ENCODE assay signal across 8 cellular contexts in genomic region chr3:196967412-196968232, GRCh38. TPM values are rescaled to one million over a fixed set of nuclear protein-coding genes. Genes with fewer than 3 reads are reported as not detected.
A peak's percentile ranks its signal among the peaks of the same experiment; 100 is the strongest.
DNase-seq lines count a peak whose midpoint lies in the region; ATAC-seq and TF ChIP-seq lines count a peak whose summit lies in the region.

No MANE protein-coding gene starts in this region.

- no peak overlapping the region for H3K27ac ChIP-seq in GM23248
- no peak overlapping the region for H3K27ac ChIP-seq in iPS DF 6.9 (ENCODE audit: low read length)
- no peak overlapping the region for H3K27ac ChIP-seq in spleen

- no peak for TF ChIP-seq CTCF in activated B cell treated with CpG ODN at 0.5 μM for 24 hours (IDR thresholded peaks at IDR 0.05)
- TF ChIP-seq CTCF in spleen (IDR thresholded peaks at IDR 0.05 in 8 of 11, conservative IDR thresholded peaks at IDR 0.05 in 3 of 11), result no peak

- H3K9ac ChIP-seq in GM23248, result peak overlapping the region; percentile 74

- in situ Hi-C loops in GM23248 (cut with MboI), result no loop called here

- no peaks in the 10 kb centered on the region for H3F3A ChIP-seq in GM23248 (ENCODE audit: insufficient read depth)

- H3K9me3 Mint-ChIP-seq in activated B cell treated with CpG ODN at 0.5 μM for 24 hours, result no peaks in the 10 kb centered on the region

- POLR2A ChIA-PET in activated B cell treated with CpG ODN at 0.5 μM for 24 hours (lab: Charles Lee), result interaction anchor here (0.6 to 3.2 kb wide), 3 partner anchors 25 to 336 kb away, joined by 3 to 14 read pairs (median 4); partner anchors contain the start of gene NCBP2

- H3K36me3 Mint-ChIP-seq in activated B cell treated with CpG ODN at 0.5 μM for 24 hours (ENCODE audit: low read depth), result no peaks in the 10 kb centered on the region

- no peaks in the 10 kb centered on the region for H3K9me2 ChIP-seq in GM23248 (ENCODE audit: insufficient read depth)

- no peaks in the 10 kb centered on the region for H3K79me2 ChIP-seq in GM23248 (ENCODE audit: insufficient read depth)

- H3K27me3 Mint-ChIP-seq in activated B cell treated with CpG ODN at 0.5 μM for 24 hours, result no peaks in the 10 kb centered on the region

- H3K4me3 Mint-ChIP-seq in activated B cell treated with CpG ODN at 0.5 μM for 24 hours, result peak overlapping the region; percentile 79

- ATAC-seq in activated B cell treated with CpG ODN at 0.5 μM for 24 hours (ENCODE audit: low read depth), result no peak
- no peak for ATAC-seq in HG02840 (IDR thresholded peaks at IDR 0.05; ENCODE audit: low FRiP score, unreplicated experiment)

- H3K27me3 ChIP-seq in GM23248 (replicated peaks; ENCODE audit: insufficient read depth) (no peaks in the 10 kb centered on the region), iPS DF 6.9 (ENCODE audit: control insufficient read depth, insufficient read depth, low read length) (peaks cover 63% of the 10 kb centered on the region), spleen (replicated peaks in 1 of 7) (peaks cover 0 to 7% (median 0%) of the 10 kb centered on the region in 7 donors)

- no peak overlapping the region for H3K27ac Mint-ChIP-seq in activated B cell treated with CpG ODN at 0.5 μM for 24 hours

- peak overlapping the region; percentile 94 for H3K4me2 ChIP-seq in GM23248 (ENCODE audit: unreplicated experiment)

- no peaks in the 10 kb centered on the region for H4K20me1 ChIP-seq in GM23248 (ENCODE audit: insufficient read depth)

- peak overlapping the region; percentile 96 for H2AFZ ChIP-seq in GM23248

- no peaks in the 10 kb centered on the region for H3K36me3 ChIP-seq in GM23248 (ENCODE audit: low read depth)
- H3K36me3 ChIP-seq in iPS DF 6.9 (ENCODE audit: control insufficient read depth, insufficient read depth, low read length), result no peaks in the 10 kb centered on the region; the same call in 1 of the 2 replicates
- H3K36me3 ChIP-seq in spleen, result no peaks in the 10 kb centered on the region

- H3K9me3 ChIP-seq in GM23248 (ENCODE audit: low read depth) (no peaks in the 10 kb centered on the region), iPS DF 6.9 (ENCODE audit: control insufficient read depth, insufficient read depth, low read length) (no peaks in the 10 kb centered on the region), spleen (no peaks in the 10 kb centered on the region)

- TF ChIP-seq POLR2A in spleen (IDR thresholded peaks at IDR 0.05), result no peak

- intact Hi-C loops in activated B cell treated with CpG ODN at 0.5 μM for 24 hours (cut with micrococcal nuclease), result loop anchor here (1.0 to 10.0 kb wide), 6 partner anchors 25 to 715 kb away; partner anchors contain the start of genes CEP19, NCBP2 and PIGX
- intact Hi-C loops in spleen (cut with DNase I; ENCODE audit: low total_unique reads), result loop anchor here (10.0 kb wide), 1 partner anchor 123 kb away; no protein-coding TSS in a partner anchor

- H3K4me3 ChIP-seq in GM23248 (peak overlapping the region; percentile 90), iPS DF 6.9 (ENCODE audit: low read length) (peak overlapping the region; percentile 65; the same call in 1 of the 2 replicates), spleen (peak overlapping the region; percentile 65 to 97 (median 86))

- CTCF ChIA-PET in activated B cell treated with CpG ODN at 0.5 μM for 24 hours (lab: Charles Lee), result interaction anchor here (5.4 kb wide), 1 partner anchor 131 kb away, joined by 65 read pairs; no protein-coding TSS in a partner anchor

- DNase-seq in GM23248 (no peak), activated B cell treated with CpG ODN at 0.5 μM for 24 hours (no peak), iPS DF 6.9 (ENCODE audit: low read depth, low spot score) (no peak), spleen (peak; percentile 71), NCI-H1048 (lab: John Stamatoyannopoulos, UW) (no peak), ureter (ENCODE audit: low spot score) (no peak)
- DNase-seq in activated effector memory CD4-positive, alpha-beta T cell treated with anti-CD3 and anti-CD28 coated beads, Interleukin-2, amount 50 U/mL, for 16 hours, result no peak

- H3K4me1 Mint-ChIP-seq in activated B cell treated with CpG ODN at 0.5 μM for 24 hours, result peaks cover 40% of the 10 kb centered on the region

- H3K4me1 ChIP-seq in GM23248 (ENCODE audit: insufficient read depth) (no peaks in the 10 kb centered on the region), iPS DF 6.9 (ENCODE audit: control insufficient read depth, insufficient read depth, low read length) (0 out of 2 replicates have a peak, but pooled peaks cover 1% of the 10 kb centered on the region), spleen (peaks cover 0 to 26% (median 17%) of the 10 kb centered on the region in 6 donors)

- 82% methylated on average over 35 of the region's 35 CpGs for WGBS in GM23248 (ENCODE audit: low coverage in 1 of 2, low lambda C conversion rate in 2 of 2, missing lambda C conversion rate in 2 of 2), 2 experiments
- WGBS in iPS DF 6.9 (ENCODE audit: insufficient coverage, insufficient read length), result no CpG with 5 or more reads among the region's 35 CpGs
- WGBS in spleen, 5 donors, result 64 to 77% (median 71%) methylated on average over 31 to 35 of the region's 35 CpGs

RNA-seq across cellular contexts. Expression of gene PIGZ, which starts 1.0 kb away (rescaled TPM):
- total RNA-seq in GM23248 (2014; rRNA removed; shearing (Covaris generic)), result 3.9 and 5.7 TPM in 2 replicates
- 7.6 and 9.6 TPM in 2 replicates for polyA plus RNA-seq in GM23248 (2016; fragmentation: Nextera tagmentation; extraction: Ambion mirVana)
- total RNA-seq in activated B cell treated with CpG ODN at 0.5 μM for 24 hours, result 1.8 and 2.0 TPM in 2 replicates
- total RNA-seq in spleen, result 1 to 10 TPM; 2.0 to 5.1 (median 2.6) TPM
- 1 to 10 TPM; 2.0 to 2.6 (median 2.2) TPM for polyA plus RNA-seq in spleen
- 16.3 TPM for total RNA-seq in ureter

RNA-seq across cellular contexts. Expression of gene NCBP2, which starts 25.3 kb away (rescaled TPM):
- 75.3 and 81.9 TPM in 2 replicates for total RNA-seq in GM23248 (2014; rRNA removed; shearing (Covaris generic))
- polyA plus RNA-seq in GM23248 (2016; fragmentation: Nextera tagmentation; extraction: Ambion mirVana) (107 TPM in 2 replicates), spleen (10 to 100 TPM; 53.7 to 61.1 (median 56.9) TPM)
- total RNA-seq in activated B cell treated with CpG ODN at 0.5 μM for 24 hours (77.8 and 85.1 TPM in 2 replicates), spleen (10 to 100 TPM; 44.6 to 50.2 (median 48.7) TPM), ureter (80.9 TPM)
